ENCODE assay signal across 1 cellular context in the genomic region with DNA sequence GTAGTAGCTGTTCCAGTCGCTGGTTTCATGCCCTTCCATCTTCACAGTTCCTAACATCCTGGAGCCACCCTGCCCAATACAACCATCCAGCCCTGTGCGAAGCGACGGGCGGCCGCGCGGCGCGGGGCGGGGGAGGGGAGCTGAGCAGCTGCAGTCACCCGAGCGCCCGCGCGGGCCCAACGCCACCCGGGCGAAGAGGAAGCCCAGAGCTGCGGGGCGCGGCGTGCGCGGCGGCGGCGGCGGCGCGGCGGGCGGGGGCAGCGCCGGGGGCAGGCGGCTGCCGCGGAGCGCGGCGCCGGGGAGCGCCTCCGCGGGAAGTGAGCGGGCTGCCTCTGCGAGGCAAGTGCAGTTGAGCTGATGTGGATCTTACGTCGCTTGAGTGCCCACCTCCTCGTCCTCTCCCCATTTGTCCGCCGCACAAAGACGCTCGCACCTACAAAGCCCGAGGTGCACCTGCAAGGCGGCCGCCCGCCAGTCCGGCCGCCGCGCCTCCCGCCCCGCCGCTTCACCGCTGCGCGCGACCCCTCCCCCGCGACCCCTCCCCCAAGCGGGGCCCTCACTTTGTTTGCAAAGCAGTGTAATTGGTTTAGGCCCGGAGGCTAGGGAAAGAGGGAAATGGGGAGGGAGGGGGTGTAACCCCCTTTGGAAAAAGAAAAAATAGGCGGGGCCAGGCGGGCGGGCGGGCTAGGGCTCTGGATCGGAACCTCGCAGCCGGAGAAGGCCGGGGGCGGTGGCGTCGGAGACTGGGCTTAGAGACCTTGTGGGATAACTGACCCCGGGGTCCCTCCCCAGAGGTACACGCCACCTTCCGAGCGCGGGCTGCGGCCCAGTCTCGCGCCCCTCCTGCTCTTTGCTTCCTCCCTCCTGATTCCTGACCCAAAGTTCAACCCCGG.
TF ChIP-seq lines count a peak whose summit lies in the region.

A gene (minus strand): TSS at position 334 of the 893 bp plus-strand sequence. CDS start 277 bp downstream, at position 57.
A gene with protein sequence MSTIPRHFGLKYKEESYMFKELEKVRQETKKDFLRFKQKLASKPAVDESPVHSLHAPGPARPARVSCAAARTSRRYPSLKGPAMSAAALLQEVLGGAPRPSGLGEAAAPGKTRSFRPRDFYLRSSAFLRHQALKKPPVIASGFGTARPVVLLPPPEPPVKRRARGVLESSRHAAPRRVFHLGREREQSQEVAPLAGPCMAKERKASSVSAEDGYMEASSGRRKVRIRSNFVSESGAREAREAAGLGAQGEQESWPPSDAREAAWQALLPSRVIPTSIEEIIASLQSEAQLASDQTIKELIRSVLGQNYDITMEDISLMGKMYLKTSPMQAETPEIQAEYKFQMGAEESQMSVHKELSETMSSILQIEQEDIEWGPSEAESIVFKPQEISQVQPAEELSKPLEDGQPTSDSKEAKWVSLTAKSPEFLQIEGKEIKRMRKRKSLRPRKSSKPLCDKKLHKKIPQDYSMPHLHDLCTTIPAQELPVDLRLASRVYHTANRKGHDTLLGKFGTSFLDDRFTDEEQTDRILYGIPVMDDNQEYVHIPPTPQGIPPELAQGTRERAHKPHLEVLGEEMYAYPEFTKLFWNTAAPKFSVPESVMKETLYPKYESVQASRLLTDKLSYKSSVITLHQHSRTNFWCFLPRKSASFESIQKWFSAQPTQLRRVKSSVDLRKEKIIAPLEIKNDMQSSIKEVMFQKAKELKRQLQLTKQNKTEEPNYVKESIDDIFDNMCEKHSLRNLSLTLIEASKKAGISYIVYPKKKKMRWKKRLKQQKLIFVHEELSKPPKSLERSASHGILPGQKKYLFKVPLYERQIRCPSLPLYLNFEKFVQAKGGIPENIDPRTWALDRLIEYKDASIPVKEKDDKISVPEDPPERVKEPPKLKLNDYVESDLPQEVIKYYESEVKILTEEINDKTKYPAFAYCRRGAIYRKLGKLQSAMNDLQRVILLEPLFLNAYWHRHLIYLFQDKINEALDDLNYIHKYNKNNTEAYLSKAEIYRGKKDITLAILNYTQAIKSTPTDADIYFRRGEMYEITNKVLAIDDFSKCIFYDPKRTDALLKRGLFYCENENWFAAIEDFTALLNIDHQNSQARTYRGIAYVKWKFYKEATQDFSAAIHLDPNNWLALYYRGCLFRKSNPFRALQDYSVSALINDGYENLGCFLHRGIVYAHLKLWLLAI (N-terminal part only) (plus strand): TSS at position 714 of the 893 bp plus-strand sequence. CDS start 26,436 bp downstream, outside the sequence.

TF ChIP-seq in HepG2, 621 proteins besides CTCF, POLR2A, EP300 and RAD21 (continues in another document):
- TF ChIP-seq POLR2G (IDR thresholded peaks at IDR 0.05; ENCODE audit: low read depth, low read length): peak; percentile 80
- TF ChIP-seq, protein P1, sequence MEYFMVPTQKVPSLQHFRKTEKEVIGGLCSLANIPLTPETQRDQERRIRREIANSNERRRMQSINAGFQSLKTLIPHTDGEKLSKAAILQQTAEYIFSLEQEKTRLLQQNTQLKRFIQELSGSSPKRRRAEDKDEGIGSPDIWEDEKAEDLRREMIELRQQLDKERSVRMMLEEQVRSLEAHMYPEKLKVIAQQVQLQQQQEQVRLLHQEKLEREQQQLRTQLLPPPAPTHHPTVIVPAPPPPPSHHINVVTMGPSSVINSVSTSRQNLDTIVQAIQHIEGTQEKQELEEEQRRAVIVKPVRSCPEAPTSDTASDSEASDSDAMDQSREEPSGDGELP (IDR thresholded peaks at IDR 0.05; ENCODE audit: borderline replicate concordance, low read depth): peak; percentile 55; the same call in 1 of the 2 replicates
- TF ChIP-seq SP140L (CRISPR knock-in tag; IDR thresholded peaks at IDR 0.05; ENCODE audit: borderline replicate concordance): peak; percentile 9; the same call in 1 of the 2 replicates
- TF ChIP-seq MZF1 (CRISPR knock-in tag; IDR thresholded peaks at IDR 0.05; ENCODE audit: borderline replicate concordance): no peak
- 0 out of 2 replicates have a peak, but pooled peaks have one; percentile 17 for TF ChIP-seq ZNF230 (CRISPR knock-in tag; IDR thresholded peaks at IDR 0.05)
- no peak; the same call in 1 of the 2 replicates for TF ChIP-seq GATA4 (IDR thresholded peaks at IDR 0.05; ENCODE audit: borderline replicate concordance, low read depth)
- TF ChIP-seq, protein P2, sequence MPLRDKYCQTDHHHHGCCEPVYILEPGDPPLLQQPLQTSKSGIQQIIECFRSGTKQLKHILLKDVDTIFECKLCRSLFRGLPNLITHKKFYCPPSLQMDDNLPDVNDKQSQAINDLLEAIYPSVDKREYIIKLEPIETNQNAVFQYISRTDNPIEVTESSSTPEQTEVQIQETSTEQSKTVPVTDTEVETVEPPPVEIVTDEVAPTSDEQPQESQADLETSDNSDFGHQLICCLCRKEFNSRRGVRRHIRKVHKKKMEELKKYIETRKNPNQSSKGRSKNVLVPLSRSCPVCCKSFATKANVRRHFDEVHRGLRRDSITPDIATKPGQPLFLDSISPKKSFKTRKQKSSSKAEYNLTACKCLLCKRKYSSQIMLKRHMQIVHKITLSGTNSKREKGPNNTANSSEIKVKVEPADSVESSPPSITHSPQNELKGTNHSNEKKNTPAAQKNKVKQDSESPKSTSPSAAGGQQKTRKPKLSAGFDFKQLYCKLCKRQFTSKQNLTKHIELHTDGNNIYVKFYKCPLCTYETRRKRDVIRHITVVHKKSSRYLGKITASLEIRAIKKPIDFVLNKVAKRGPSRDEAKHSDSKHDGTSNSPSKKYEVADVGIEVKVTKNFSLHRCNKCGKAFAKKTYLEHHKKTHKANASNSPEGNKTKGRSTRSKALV (CRISPR knock-in tag; IDR thresholded peaks at IDR 0.05): no peak
- TF ChIP-seq ZSCAN30 (CRISPR knock-in tag; IDR thresholded peaks at IDR 0.05): 0 out of 2 replicates have a peak, but pooled peaks have one; percentile 7
- peak; percentile 69; the same call in 1 of the 2 replicates for TF ChIP-seq ZNF333 (CRISPR knock-in tag; IDR thresholded peaks at IDR 0.05; ENCODE audit: borderline replicate concordance)
- no peak for TF ChIP-seq KLF13 (CRISPR knock-in tag; IDR thresholded peaks at IDR 0.05)
- peak; percentile 48; the same call in 1 of the 2 replicates for TF ChIP-seq DR1 (CRISPR knock-in tag; IDR thresholded peaks at IDR 0.05)
- TF ChIP-seq YEATS4 (CRISPR knock-in tag; IDR thresholded peaks at IDR 0.05; ENCODE audit: borderline replicate concordance): peak; percentile 8; the same call in 1 of the 2 replicates
- TF ChIP-seq NFE2 (CRISPR knock-in tag; IDR thresholded peaks at IDR 0.05): no peak
- TF ChIP-seq NRL (CRISPR knock-in tag; IDR thresholded peaks at IDR 0.05; ENCODE audit: borderline replicate concordance): 0 out of 2 replicates have a peak, but pooled peaks have one; percentile 4
- TF ChIP-seq FOXA1 (IDR thresholded peaks at IDR 0.05): no peak
- TF ChIP-seq FOXA1 (CRISPR knock-in tag; IDR thresholded peaks at IDR 0.05): peak; percentile 24; the same call in 1 of the 2 replicates
- TF ChIP-seq ZNF20 (CRISPR knock-in tag; IDR thresholded peaks at IDR 0.05): peak; percentile 99
- no peak; the same call in 1 of the 2 replicates for TF ChIP-seq ZNF354B (CRISPR knock-in tag; IDR thresholded peaks at IDR 0.05)
- TF ChIP-seq PTBP1 (IDR thresholded peaks at IDR 0.05; ENCODE audit: low read depth, low read length, poor library complexity, severe bottlenecking): no peak
- no peak; the same call in 1 of the 2 replicates for TF ChIP-seq NCOA2 (CRISPR knock-in tag; IDR thresholded peaks at IDR 0.05)
- peak; percentile 46 for TF ChIP-seq ZNF749 (CRISPR knock-in tag; IDR thresholded peaks at IDR 0.05; ENCODE audit: borderline replicate concordance)
- TF ChIP-seq, protein P3, sequence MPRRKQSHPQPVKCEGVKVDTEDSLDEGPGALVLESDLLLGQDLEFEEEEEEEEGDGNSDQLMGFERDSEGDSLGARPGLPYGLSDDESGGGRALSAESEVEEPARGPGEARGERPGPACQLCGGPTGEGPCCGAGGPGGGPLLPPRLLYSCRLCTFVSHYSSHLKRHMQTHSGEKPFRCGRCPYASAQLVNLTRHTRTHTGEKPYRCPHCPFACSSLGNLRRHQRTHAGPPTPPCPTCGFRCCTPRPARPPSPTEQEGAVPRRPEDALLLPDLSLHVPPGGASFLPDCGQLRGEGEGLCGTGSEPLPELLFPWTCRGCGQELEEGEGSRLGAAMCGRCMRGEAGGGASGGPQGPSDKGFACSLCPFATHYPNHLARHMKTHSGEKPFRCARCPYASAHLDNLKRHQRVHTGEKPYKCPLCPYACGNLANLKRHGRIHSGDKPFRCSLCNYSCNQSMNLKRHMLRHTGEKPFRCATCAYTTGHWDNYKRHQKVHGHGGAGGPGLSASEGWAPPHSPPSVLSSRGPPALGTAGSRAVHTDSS (CRISPR knock-in tag; conservative IDR thresholded peaks at IDR 0.05): 0 out of 2 replicates have a peak, but pooled peaks have one; percentile 16
- TF ChIP-seq U2AF1 (optimal IDR thresholded peaks at IDR 0.05; ENCODE audit: low read depth, low read length): no peak
- no peak for TF ChIP-seq ZSCAN9 (CRISPR knock-in tag; IDR thresholded peaks at IDR 0.05; ENCODE audit: borderline replicate concordance)
- peak; percentile 80; the same call in 1 of the 2 replicates for TF ChIP-seq DNMT1 (CRISPR knock-in tag; IDR thresholded peaks at IDR 0.05)
- TF ChIP-seq HOXD1 (CRISPR knock-in tag; IDR thresholded peaks at IDR 0.05): no peak; the same call in 1 of the 2 replicates
- peak; percentile 78; the same call in 1 of the 2 replicates for TF ChIP-seq ZNF839 (CRISPR knock-in tag; IDR thresholded peaks at IDR 0.05; ENCODE audit: borderline replicate concordance)
- no peak for TF ChIP-seq ZFP36 (IDR thresholded peaks at IDR 0.05; ENCODE audit: borderline replicate concordance, low read depth, low read length, partially characterized antibody)
- peak; percentile 50 for TF ChIP-seq ZNF331 (CRISPR knock-in tag; IDR thresholded peaks at IDR 0.05)
- TF ChIP-seq ZNF530 (CRISPR knock-in tag; IDR thresholded peaks at IDR 0.05; ENCODE audit: low read depth): no peak
- TF ChIP-seq SATB2 (CRISPR knock-in tag; IDR thresholded peaks at IDR 0.05): peak; percentile 85; the same call in 1 of the 2 replicates
- TF ChIP-seq ONECUT2 (CRISPR knock-in tag; IDR thresholded peaks at IDR 0.05): no peak
- no peak for TF ChIP-seq ZNF121 (CRISPR knock-in tag; IDR thresholded peaks at IDR 0.05)
- TF ChIP-seq, protein P4, sequence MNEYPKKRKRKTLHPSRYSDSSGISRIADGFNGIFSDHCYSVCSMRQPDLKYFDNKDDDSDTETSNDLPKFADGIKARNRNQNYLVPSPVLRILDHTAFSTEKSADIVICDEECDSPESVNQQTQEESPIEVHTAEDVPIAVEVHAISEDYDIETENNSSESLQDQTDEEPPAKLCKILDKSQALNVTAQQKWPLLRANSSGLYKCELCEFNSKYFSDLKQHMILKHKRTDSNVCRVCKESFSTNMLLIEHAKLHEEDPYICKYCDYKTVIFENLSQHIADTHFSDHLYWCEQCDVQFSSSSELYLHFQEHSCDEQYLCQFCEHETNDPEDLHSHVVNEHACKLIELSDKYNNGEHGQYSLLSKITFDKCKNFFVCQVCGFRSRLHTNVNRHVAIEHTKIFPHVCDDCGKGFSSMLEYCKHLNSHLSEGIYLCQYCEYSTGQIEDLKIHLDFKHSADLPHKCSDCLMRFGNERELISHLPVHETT (CRISPR knock-in tag; conservative IDR thresholded peaks at IDR 0.05): 0 out of 2 replicates have a peak, but pooled peaks have one; percentile 14
- TF ChIP-seq, protein P5, sequence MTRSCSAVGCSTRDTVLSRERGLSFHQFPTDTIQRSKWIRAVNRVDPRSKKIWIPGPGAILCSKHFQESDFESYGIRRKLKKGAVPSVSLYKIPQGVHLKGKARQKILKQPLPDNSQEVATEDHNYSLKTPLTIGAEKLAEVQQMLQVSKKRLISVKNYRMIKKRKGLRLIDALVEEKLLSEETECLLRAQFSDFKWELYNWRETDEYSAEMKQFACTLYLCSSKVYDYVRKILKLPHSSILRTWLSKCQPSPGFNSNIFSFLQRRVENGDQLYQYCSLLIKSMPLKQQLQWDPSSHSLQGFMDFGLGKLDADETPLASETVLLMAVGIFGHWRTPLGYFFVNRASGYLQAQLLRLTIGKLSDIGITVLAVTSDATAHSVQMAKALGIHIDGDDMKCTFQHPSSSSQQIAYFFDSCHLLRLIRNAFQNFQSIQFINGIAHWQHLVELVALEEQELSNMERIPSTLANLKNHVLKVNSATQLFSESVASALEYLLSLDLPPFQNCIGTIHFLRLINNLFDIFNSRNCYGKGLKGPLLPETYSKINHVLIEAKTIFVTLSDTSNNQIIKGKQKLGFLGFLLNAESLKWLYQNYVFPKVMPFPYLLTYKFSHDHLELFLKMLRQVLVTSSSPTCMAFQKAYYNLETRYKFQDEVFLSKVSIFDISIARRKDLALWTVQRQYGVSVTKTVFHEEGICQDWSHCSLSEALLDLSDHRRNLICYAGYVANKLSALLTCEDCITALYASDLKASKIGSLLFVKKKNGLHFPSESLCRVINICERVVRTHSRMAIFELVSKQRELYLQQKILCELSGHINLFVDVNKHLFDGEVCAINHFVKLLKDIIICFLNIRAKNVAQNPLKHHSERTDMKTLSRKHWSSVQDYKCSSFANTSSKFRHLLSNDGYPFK (CRISPR knock-in tag; IDR thresholded peaks at IDR 0.05; ENCODE audit: borderline replicate concordance): no peak; the same call in 1 of the 2 replicates
- TF ChIP-seq ZNF143 (CRISPR knock-in tag; IDR thresholded peaks at IDR 0.05): no peak
- TF ChIP-seq FOSL1 (CRISPR knock-in tag; IDR thresholded peaks at IDR 0.05; ENCODE audit: borderline replicate concordance): no peak
- TF ChIP-seq MEIS2 (CRISPR knock-in tag; IDR thresholded peaks at IDR 0.05): peak; percentile 5
- no peak for TF ChIP-seq ZNF678 (CRISPR knock-in tag; IDR thresholded peaks at IDR 0.05)
- TF ChIP-seq HOXA5 (CRISPR knock-in tag; IDR thresholded peaks at IDR 0.05): peak; percentile 83
- peak; percentile 28; the same call in 1 of the 2 replicates for TF ChIP-seq CBFB (CRISPR knock-in tag; IDR thresholded peaks at IDR 0.05)
- no peak for TF ChIP-seq ZNF224 (CRISPR knock-in tag; IDR thresholded peaks at IDR 0.05)
- no peak for TF ChIP-seq ZKSCAN5 (CRISPR knock-in tag; IDR thresholded peaks at IDR 0.05)
- TF ChIP-seq, protein P6, sequence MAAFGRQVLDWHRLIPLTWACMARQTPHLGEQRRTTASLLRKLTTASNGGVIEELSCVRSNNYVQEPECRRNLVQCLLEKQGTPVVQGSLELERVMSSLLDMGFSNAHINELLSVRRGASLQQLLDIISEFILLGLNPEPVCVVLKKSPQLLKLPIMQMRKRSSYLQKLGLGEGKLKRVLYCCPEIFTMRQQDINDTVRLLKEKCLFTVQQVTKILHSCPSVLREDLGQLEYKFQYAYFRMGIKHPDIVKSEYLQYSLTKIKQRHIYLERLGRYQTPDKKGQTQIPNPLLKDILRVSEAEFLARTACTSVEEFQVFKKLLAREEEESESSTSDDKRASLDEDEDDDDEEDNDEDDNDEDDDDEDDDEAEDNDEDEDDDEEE (CRISPR knock-in tag; IDR thresholded peaks at IDR 0.05): peak; percentile 93
- TF ChIP-seq KDM1A (CRISPR knock-in tag; IDR thresholded peaks at IDR 0.05): peak; percentile 72; the same call in 1 of the 2 replicates
- peak; percentile 56; the same call in 1 of the 2 replicates for TF ChIP-seq ZFP82 (CRISPR knock-in tag; IDR thresholded peaks at IDR 0.05; ENCODE audit: borderline replicate concordance)
- TF ChIP-seq ZSCAN21 (CRISPR knock-in tag; IDR thresholded peaks at IDR 0.05; ENCODE audit: borderline replicate concordance): peak; percentile 48; the same call in 1 of the 2 replicates
- TF ChIP-seq ZSCAN20 (CRISPR knock-in tag; IDR thresholded peaks at IDR 0.05; ENCODE audit: borderline replicate concordance): 0 out of 2 replicates have a peak, but pooled peaks have one; percentile 13
- TF ChIP-seq ZNF17 (CRISPR knock-in tag; IDR thresholded peaks at IDR 0.05): no peak
- TF ChIP-seq RFXAP (CRISPR knock-in tag; IDR thresholded peaks at IDR 0.05; ENCODE audit: borderline replicate concordance): no peak
- peak; percentile 59 for TF ChIP-seq YY1 (IDR thresholded peaks at IDR 0.05; ENCODE audit: insufficient read depth, insufficient replicate concordance, low read depth, low read length)
- peak; percentile 33 for TF ChIP-seq REPIN1 (CRISPR knock-in tag; IDR thresholded peaks at IDR 0.05; ENCODE audit: borderline replicate concordance, low read depth)
